Comparison of ENCODE assay signal across 1 cellular context in genomic region chr22:20885557-20886323, GRCh38.
TF ChIP-seq lines count a peak whose summit lies in the region.

No MANE protein-coding gene starts in this region.

TF ChIP-seq in HepG2, 621 proteins besides CTCF, POLR2A, EP300 and RAD21 (continued from another document and continues in another):
- peak; percentile 73; the same call in 1 of the 2 replicates for TF ChIP-seq ZKSCAN8 (CRISPR knock-in tag; IDR thresholded peaks at IDR 0.05; ENCODE audit: borderline replicate concordance)
- no peak for TF ChIP-seq NR3C1 (CRISPR knock-in tag; IDR thresholded peaks at IDR 0.05)
- no peak for TF ChIP-seq ZNF33A (CRISPR knock-in tag; IDR thresholded peaks at IDR 0.05; ENCODE audit: borderline replicate concordance)
- TF ChIP-seq CHCHD3 (CRISPR knock-in tag; IDR thresholded peaks at IDR 0.05): no peak
- TF ChIP-seq BATF2 (CRISPR knock-in tag; IDR thresholded peaks at IDR 0.05): no peak
- TF ChIP-seq FOSL2 (CRISPR knock-in tag; IDR thresholded peaks at IDR 0.05): peak; percentile 68
- no peak for TF ChIP-seq TBL1XR1 (IDR thresholded peaks at IDR 0.05; ENCODE audit: borderline replicate concordance, low read length, partially characterized antibody)
- no peak for TF ChIP-seq SMARCE1 (IDR thresholded peaks at IDR 0.05; ENCODE audit: borderline replicate concordance)
- no peak for TF ChIP-seq ZNF790 (CRISPR knock-in tag; IDR thresholded peaks at IDR 0.05; ENCODE audit: borderline replicate concordance)
- no peak for TF ChIP-seq YEATS4 (CRISPR knock-in tag; IDR thresholded peaks at IDR 0.05; ENCODE audit: borderline replicate concordance)
- no peak; the same call in 1 of the 2 replicates for TF ChIP-seq MEIS2 (CRISPR knock-in tag; IDR thresholded peaks at IDR 0.05)
- TF ChIP-seq ZNF503 (CRISPR knock-in tag; IDR thresholded peaks at IDR 0.05): no peak
- no peak for TF ChIP-seq ZNF615 (CRISPR knock-in tag; IDR thresholded peaks at IDR 0.05; ENCODE audit: borderline replicate concordance)
- TF ChIP-seq ASH2L (IDR thresholded peaks at IDR 0.05; ENCODE audit: insufficient read length, low read depth, low read length): peak; percentile 29
- TF ChIP-seq RORA (CRISPR knock-in tag; IDR thresholded peaks at IDR 0.05): no peak
- TF ChIP-seq SMYD3 (CRISPR knock-in tag; IDR thresholded peaks at IDR 0.05): peak; percentile 54; the same call in 1 of the 2 replicates
- no peak for TF ChIP-seq CERS6 (CRISPR knock-in tag; IDR thresholded peaks at IDR 0.05)
- peak; percentile 81 for TF ChIP-seq GATAD2A (CRISPR knock-in tag; IDR thresholded peaks at IDR 0.05)
- no peak for TF ChIP-seq LCORL (IDR thresholded peaks at IDR 0.05)
- peak; percentile 62 for TF ChIP-seq LCORL (CRISPR knock-in tag; IDR thresholded peaks at IDR 0.05)
- TF ChIP-seq ZNF879 (CRISPR knock-in tag; IDR thresholded peaks at IDR 0.05): no peak
- TF ChIP-seq RNF219 (CRISPR knock-in tag; IDR thresholded peaks at IDR 0.05): no peak
- no peak for TF ChIP-seq SRF (IDR thresholded peaks at IDR 0.05; ENCODE audit: low read depth, low read length)
- no peak for TF ChIP-seq ZSCAN5A (CRISPR knock-in tag; IDR thresholded peaks at IDR 0.05; ENCODE audit: borderline replicate concordance)
- no peak for TF ChIP-seq ZNF160 (CRISPR knock-in tag; IDR thresholded peaks at IDR 0.05)
- TF ChIP-seq ZNF136 (CRISPR knock-in tag; IDR thresholded peaks at IDR 0.05; ENCODE audit: low read depth): 0 out of 2 replicates have a peak, but pooled peaks have one; percentile 40
- no peak for TF ChIP-seq REL (CRISPR knock-in tag; conservative IDR thresholded peaks at IDR 0.05)
- 0 out of 2 replicates have a peak, but pooled peaks have one; percentile 44 for TF ChIP-seq ZNF713 (CRISPR knock-in tag; IDR thresholded peaks at IDR 0.05)
- TF ChIP-seq JUND (CRISPR knock-in tag; IDR thresholded peaks at IDR 0.05): no peak
- no peak for TF ChIP-seq ZNF275 (CRISPR knock-in tag; IDR thresholded peaks at IDR 0.05; ENCODE audit: borderline replicate concordance)
- TF ChIP-seq SETDB1 (CRISPR knock-in tag; IDR thresholded peaks at IDR 0.05; ENCODE audit: borderline replicate concordance): no peak
- TF ChIP-seq BRCA1 (CRISPR knock-in tag; IDR thresholded peaks at IDR 0.05): no peak
- TF ChIP-seq CHD4 (IDR thresholded peaks at IDR 0.05; ENCODE audit: borderline replicate concordance, low read length): no peak
- no peak for TF ChIP-seq ZBTB46 (CRISPR knock-in tag; IDR thresholded peaks at IDR 0.05; ENCODE audit: borderline replicate concordance)
- no peak for TF ChIP-seq FOXJ3 (CRISPR knock-in tag; IDR thresholded peaks at IDR 0.05; ENCODE audit: borderline replicate concordance)
- TF ChIP-seq ZNF691 (CRISPR knock-in tag; IDR thresholded peaks at IDR 0.05; ENCODE audit: borderline replicate concordance, low read depth): peak; percentile 77; the same call in 1 of the 2 replicates
- no peak for TF ChIP-seq PAX8 (CRISPR knock-in tag; IDR thresholded peaks at IDR 0.05; ENCODE audit: borderline replicate concordance)
- TF ChIP-seq SAP130 (CRISPR knock-in tag; IDR thresholded peaks at IDR 0.05; ENCODE audit: low read depth): peak; percentile 90
- peak; percentile 59 for TF ChIP-seq ZNF605 (CRISPR knock-in tag; IDR thresholded peaks at IDR 0.05)
- no peak for TF ChIP-seq GRHL1 (CRISPR knock-in tag; conservative IDR thresholded peaks at IDR 0.05)
- no peak for TF ChIP-seq GPBP1L1 (CRISPR knock-in tag; IDR thresholded peaks at IDR 0.05)
- no peak for TF ChIP-seq ZSCAN30 (CRISPR knock-in tag; IDR thresholded peaks at IDR 0.05)
- peak; percentile 35; the same call in 1 of the 2 replicates for TF ChIP-seq KAT7 (CRISPR knock-in tag; IDR thresholded peaks at IDR 0.05; ENCODE audit: borderline replicate concordance)
- peak; percentile 65; the same call in 1 of the 2 replicates for TF ChIP-seq HDAC1 (CRISPR knock-in tag; IDR thresholded peaks at IDR 0.05)
- TF ChIP-seq ZBTB44 (CRISPR knock-in tag; IDR thresholded peaks at IDR 0.05): no peak; the same call in 1 of the 2 replicates
- 0 out of 2 replicates have a peak, but pooled peaks have one; percentile 36 for TF ChIP-seq RELA (CRISPR knock-in tag; IDR thresholded peaks at IDR 0.05)
- no peak for TF ChIP-seq SUZ12 (IDR thresholded peaks at IDR 0.05; ENCODE audit: low read depth, low read length)
- no peak for TF ChIP-seq ZNF24 (IDR thresholded peaks at IDR 0.05)
- peak; percentile 61; the same call in 1 of the 2 replicates for TF ChIP-seq ZFP1 (CRISPR knock-in tag; IDR thresholded peaks at IDR 0.05)
- no peak for TF ChIP-seq MLX (CRISPR knock-in tag; IDR thresholded peaks at IDR 0.05)
- no peak; the same call in 1 of the 2 replicates for TF ChIP-seq SAFB2 (CRISPR knock-in tag; IDR thresholded peaks at IDR 0.05; ENCODE audit: borderline replicate concordance, low read depth)
- TF ChIP-seq ZMYM2 (CRISPR knock-in tag; IDR thresholded peaks at IDR 0.05): no peak
- TF ChIP-seq FOXK2 (IDR thresholded peaks at IDR 0.05): no peak
- no peak for TF ChIP-seq MED8 (CRISPR knock-in tag; IDR thresholded peaks at IDR 0.05; ENCODE audit: insufficient replicate concordance)
- no peak for TF ChIP-seq CCAR2 (optimal IDR thresholded peaks at IDR 0.05; ENCODE audit: low read depth, low read length)
